ENCODE assay signal across 8 cellular contexts in the genomic region with DNA sequence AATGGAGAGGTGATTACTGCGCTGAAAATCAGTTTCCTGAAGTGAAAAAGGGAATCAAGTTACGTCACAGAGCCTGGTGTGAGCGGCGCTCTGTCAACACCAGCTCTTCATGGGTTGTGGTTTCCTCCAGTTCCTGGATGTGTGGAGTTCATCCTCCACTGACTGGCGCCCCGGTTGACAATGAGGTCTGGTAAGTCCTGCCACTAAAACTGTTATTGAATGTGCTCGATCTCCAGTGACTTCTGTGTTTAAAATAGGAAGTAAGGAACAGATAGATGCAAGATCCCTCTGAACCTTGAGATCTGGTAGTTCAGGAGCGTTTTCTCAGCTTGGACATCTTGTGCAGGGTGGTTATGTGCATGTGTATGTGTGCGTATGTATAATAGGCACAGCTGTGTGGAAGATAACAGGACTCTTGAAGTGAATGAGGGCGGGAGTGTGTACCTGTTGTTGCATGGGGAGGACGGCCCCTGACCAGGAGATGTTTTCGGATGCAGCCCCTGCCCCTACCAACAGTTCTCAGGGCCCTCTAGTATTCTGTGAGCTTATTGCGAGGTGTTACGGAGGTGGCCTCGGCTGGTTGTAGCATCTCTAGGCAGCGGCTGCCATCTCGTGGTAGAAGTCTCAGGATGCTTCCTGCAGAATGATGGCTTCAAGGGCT. TPM values are rescaled to one million over a fixed set of nuclear protein-coding genes. Genes with fewer than 3 reads are reported as not detected.
A peak's percentile ranks its signal among the peaks of the same experiment; 100 is the strongest.
DNase-seq lines count a peak whose midpoint lies in the region; ATAC-seq and TF ChIP-seq lines count a peak whose summit lies in the region.

No MANE protein-coding gene starts in this region.

- peak; percentile 84 for ATAC-seq in GM21737 (IDR thresholded peaks at IDR 0.05; ENCODE audit: unreplicated experiment)

- DNase-seq in ELR (ENCODE audit: low read depth): peak; percentile 71
- DNase-seq in SHP77 (lab: John Stamatoyannopoulos, UW): peak; percentile 69 to 78
- DNase-seq in activated naive CD4-positive, alpha-beta T cell treated with Interleukin-2 at 50 U/mL for 16 hours: peak; percentile 82
- peak; percentile 70 for DNase-seq in glomerular visceral epithelial cell (ENCODE audit: extremely low spot score)
- DNase-seq in posterior vena cava (ENCODE audit: low spot score): peak; percentile 85
- peak; percentile 77 for DNase-seq in ureter (ENCODE audit: low spot score)

- TF ChIP-seq EP300 in Ishikawa (IDR thresholded peaks at IDR 0.05; ENCODE audit: borderline replicate concordance): no peak

- TF ChIP-seq RAD21 in Ishikawa (IDR thresholded peaks at IDR 0.05; ENCODE audit: low read depth): peak; percentile 90

- intact Hi-C loops in posterior vena cava (cut with DNase I): no loop called here

TF ChIP-seq in Ishikawa, 13 proteins besides CTCF, POLR2A, EP300 and RAD21:
- no peak for TF ChIP-seq TCF12 (IDR thresholded peaks at IDR 0.05; ENCODE audit: low read depth)
- TF ChIP-seq ZBTB7A (IDR thresholded peaks at IDR 0.05; ENCODE audit: low read depth): no peak
- TF ChIP-seq, protein P1, sequence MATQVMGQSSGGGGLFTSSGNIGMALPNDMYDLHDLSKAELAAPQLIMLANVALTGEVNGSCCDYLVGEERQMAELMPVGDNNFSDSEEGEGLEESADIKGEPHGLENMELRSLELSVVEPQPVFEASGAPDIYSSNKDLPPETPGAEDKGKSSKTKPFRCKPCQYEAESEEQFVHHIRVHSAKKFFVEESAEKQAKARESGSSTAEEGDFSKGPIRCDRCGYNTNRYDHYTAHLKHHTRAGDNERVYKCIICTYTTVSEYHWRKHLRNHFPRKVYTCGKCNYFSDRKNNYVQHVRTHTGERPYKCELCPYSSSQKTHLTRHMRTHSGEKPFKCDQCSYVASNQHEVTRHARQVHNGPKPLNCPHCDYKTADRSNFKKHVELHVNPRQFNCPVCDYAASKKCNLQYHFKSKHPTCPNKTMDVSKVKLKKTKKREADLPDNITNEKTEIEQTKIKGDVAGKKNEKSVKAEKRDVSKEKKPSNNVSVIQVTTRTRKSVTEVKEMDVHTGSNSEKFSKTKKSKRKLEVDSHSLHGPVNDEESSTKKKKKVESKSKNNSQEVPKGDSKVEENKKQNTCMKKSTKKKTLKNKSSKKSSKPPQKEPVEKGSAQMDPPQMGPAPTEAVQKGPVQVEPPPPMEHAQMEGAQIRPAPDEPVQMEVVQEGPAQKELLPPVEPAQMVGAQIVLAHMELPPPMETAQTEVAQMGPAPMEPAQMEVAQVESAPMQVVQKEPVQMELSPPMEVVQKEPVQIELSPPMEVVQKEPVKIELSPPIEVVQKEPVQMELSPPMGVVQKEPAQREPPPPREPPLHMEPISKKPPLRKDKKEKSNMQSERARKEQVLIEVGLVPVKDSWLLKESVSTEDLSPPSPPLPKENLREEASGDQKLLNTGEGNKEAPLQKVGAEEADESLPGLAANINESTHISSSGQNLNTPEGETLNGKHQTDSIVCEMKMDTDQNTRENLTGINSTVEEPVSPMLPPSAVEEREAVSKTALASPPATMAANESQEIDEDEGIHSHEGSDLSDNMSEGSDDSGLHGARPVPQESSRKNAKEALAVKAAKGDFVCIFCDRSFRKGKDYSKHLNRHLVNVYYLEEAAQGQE (IDR thresholded peaks at IDR 0.05; ENCODE audit: low read depth): no peak
- TF ChIP-seq, protein P2, sequence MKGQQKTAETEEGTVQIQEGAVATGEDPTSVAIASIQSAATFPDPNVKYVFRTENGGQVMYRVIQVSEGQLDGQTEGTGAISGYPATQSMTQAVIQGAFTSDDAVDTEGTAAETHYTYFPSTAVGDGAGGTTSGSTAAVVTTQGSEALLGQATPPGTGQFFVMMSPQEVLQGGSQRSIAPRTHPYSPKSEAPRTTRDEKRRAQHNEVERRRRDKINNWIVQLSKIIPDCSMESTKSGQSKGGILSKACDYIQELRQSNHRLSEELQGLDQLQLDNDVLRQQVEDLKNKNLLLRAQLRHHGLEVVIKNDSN (IDR thresholded peaks at IDR 0.05): no peak
- no peak for TF ChIP-seq TAF1 (IDR thresholded peaks at IDR 0.05; ENCODE audit: low read depth)
- no peak for TF ChIP-seq TEAD4 (IDR thresholded peaks at IDR 0.05)
- no peak for TF ChIP-seq CREB1 (IDR thresholded peaks at IDR 0.05; ENCODE audit: low read depth)
- TF ChIP-seq, protein P3, sequence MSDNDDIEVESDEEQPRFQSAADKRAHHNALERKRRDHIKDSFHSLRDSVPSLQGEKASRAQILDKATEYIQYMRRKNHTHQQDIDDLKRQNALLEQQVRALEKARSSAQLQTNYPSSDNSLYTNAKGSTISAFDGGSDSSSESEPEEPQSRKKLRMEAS (IDR thresholded peaks at IDR 0.05): no peak
- TF ChIP-seq EGR1 (IDR thresholded peaks at IDR 0.05): no peak
- no peak for TF ChIP-seq FOXM1 (IDR thresholded peaks at IDR 0.05; ENCODE audit: borderline replicate concordance, low read depth)

RNA-seq across cellular contexts. Expression of a gene that starts 22.0 kb away (rescaled TPM):
- total RNA-seq in posterior vena cava: 10 to 100 TPM; 37.6 to 55.5 TPM
- 146 TPM for total RNA-seq in ureter

Comparison
In these comparisons a context has a peak if more than half of its experiments do, and no peak if none do; other contexts are left out.
1. Peak in every context shown above with its lines: DNase-seq and ATAC-seq.